Comparison of ENCODE assay signal across 8 cellular contexts in the genomic region with DNA sequence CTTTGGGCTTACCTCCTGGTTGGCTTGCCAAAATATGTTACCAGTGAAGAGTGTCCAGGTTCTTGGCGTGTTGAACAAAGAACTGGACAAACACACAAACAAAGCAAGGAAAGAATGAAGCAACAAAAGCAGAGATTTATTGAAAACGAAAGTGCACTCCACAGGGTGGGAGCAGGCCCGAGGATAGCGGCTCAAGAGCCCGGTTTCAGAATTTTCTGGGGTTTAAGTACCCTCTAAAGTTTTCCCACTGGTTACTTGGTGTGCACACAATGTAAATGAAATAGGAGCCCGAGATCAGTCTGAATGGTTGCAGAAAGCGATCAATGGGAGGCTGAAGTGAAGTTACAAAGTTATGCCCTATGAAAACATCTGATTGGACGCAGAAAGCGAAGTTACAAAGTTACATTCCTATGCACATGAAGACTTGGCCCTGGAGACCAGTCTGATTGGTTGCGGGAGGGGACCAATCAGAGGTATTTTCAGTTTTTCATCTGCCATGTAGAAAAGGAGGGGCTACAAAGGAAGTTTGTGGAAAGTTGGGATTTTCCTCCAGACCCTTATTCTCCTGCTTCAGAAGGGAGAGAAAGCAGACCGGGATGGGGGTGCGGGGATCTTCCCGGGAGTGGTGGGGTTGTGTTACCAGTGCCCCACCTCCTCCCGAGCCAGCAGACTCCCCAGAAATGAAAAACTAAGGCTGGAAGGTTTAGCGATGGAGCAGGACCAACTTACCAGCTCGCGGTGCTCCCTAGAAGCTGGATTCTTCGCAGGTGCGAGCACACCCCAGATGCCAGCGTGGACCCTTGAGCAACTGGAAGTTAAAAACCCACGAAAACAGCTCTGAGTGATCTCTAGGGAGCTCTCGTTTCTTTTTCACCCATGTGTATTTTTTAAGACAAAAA. TPM values are rescaled to one million over a fixed set of nuclear protein-coding genes. Genes with fewer than 3 reads are reported as not detected.
DNase-seq lines count a peak whose midpoint lies in the region; ATAC-seq lines count a peak whose summit lies in the region.

SLFN12 (minus strand) TSS at position 325 of the 899 bp plus-strand sequence. CDS start 9,472 bp downstream, outside the sequence.

- H3K4me3 ChIP-seq in ectodermal cell (ENCODE audit: insufficient read depth, low read depth, low read length) = peak within 1 kb of the TSS; percentile 11

- CTCF ChIA-PET in activated CD4-positive, alpha-beta T cell treated with anti-CD3 and anti-CD28 coated beads for 36 hours (lab: Charles Lee) = interaction anchor here (0.8 to 1.9 kb wide), 4 partner anchors 23 to 195 kb away, joined by 3 to 6 read pairs (median 4); no protein-coding TSS in a partner anchor

- H3K9me3 ChIP-seq in ectodermal cell (ENCODE audit: control insufficient read depth, low read length) = no peaks in the 10 kb centered on the region

- intact Hi-C loops in activated CD4-positive, alpha-beta T cell treated with anti-CD3 and anti-CD28 coated beads for 36 hours (cut with DNase I, micrococcal nuclease) = loop anchor here in 1 of 2 experiments (1.0 to 10.0 kb wide), 7 partner anchors 16 to 372 kb away; partner anchors contain the start of genes NLE1, SLFN11, SLFN12L and SLFN13

- ATAC-seq in GM19455 (IDR thresholded peaks at IDR 0.05; ENCODE audit: unreplicated experiment) (peak; percentile 64), HG03558 (IDR thresholded peaks at IDR 0.05; ENCODE audit: extremely low read depth, unreplicated experiment) (peak; percentile 63)
- peak; percentile 83 for ATAC-seq in activated CD4-positive, alpha-beta T cell treated with anti-CD3 and anti-CD28 coated beads for 36 hours
- ATAC-seq in stimulated activated naive CD8-positive, alpha-beta T cell treated with anti-CD3 and anti-CD28 coated beads, Interleukin-15, Interleukin-2, amounts not matched to agents 100 U/mL and 50 U/mL, for 24 hours = peak; percentile 61

- no peaks in the 10 kb centered on the region for H3K27me3 Mint-ChIP-seq in activated CD4-positive, alpha-beta T cell treated with anti-CD3 and anti-CD28 coated beads for 36 hours

- H3K27ac ChIP-seq in ectodermal cell (ENCODE audit: insufficient read depth, low read depth, low read length, poor library complexity, severe bottlenecking) = peak within 1 kb of the TSS; percentile 85

- peak; percentile 76 to 80 for DNase-seq in AML-193 (lab: John Stamatoyannopoulos, UW)
- DNase-seq in activated CD4-positive, alpha-beta T cell treated with anti-CD3 and anti-CD28 coated beads for 36 hours = peak; percentile 63
- peak; percentile 87 for DNase-seq in medulla oblongata (ENCODE audit: extremely low spot score)
- DNase-seq in stimulated activated naive CD8-positive, alpha-beta T cell treated with anti-CD3 and anti-CD28 coated beads, Interleukin-15, Interleukin-2, amounts not matched to agents 100 U/mL and 50 U/mL, for 24 hours = peak; percentile 49
- DNase-seq in NCI-H69 (lab: John Stamatoyannopoulos, UW) = no peak

- H3K4me1 Mint-ChIP-seq in activated CD4-positive, alpha-beta T cell treated with anti-CD3 and anti-CD28 coated beads for 36 hours = peaks cover 40% of the 10 kb centered on the region

- H3K9me3 Mint-ChIP-seq in activated CD4-positive, alpha-beta T cell treated with anti-CD3 and anti-CD28 coated beads for 36 hours (ENCODE audit: low read depth) = no peaks in the 10 kb centered on the region

- peak within 1 kb of the TSS; percentile 90 for H3K4me3 Mint-ChIP-seq in activated CD4-positive, alpha-beta T cell treated with anti-CD3 and anti-CD28 coated beads for 36 hours

- H3K4me1 ChIP-seq in ectodermal cell (ENCODE audit: control insufficient read depth, insufficient read depth, low read length) = peaks cover 5% of the 10 kb centered on the region

- WGBS in ectodermal cell, 2 experiments = 82 to 88% methylated on average over 22 of the region's 22 CpGs

- H3K27ac Mint-ChIP-seq in activated CD4-positive, alpha-beta T cell treated with anti-CD3 and anti-CD28 coated beads for 36 hours = peak within 1 kb of the TSS; percentile 98

- peaks cover 4% of the 10 kb centered on the region for H3K27me3 ChIP-seq in ectodermal cell (ENCODE audit: control insufficient read depth, insufficient read depth, low read length, poor library complexity, severe bottlenecking)

- no peaks in the 10 kb centered on the region for H3K36me3 ChIP-seq in ectodermal cell (ENCODE audit: control insufficient read depth, insufficient read depth, low read length)

- H3K36me3 Mint-ChIP-seq in activated CD4-positive, alpha-beta T cell treated with anti-CD3 and anti-CD28 coated beads for 36 hours (ENCODE audit: low read depth) = peaks cover 2% of the 10 kb centered on the region

- POLR2A ChIA-PET in activated CD4-positive, alpha-beta T cell treated with anti-CD3 and anti-CD28 coated beads for 36 hours (lab: Charles Lee) = interaction anchor here (1.7 kb wide), 1 partner anchor 59 kb away, joined by 7 read pairs; the partner anchor contains the start of gene SLFN11

RNA-seq across cellular contexts. Expression of gene SLFN12, which starts in this region (rescaled TPM):
- total RNA-seq in activated CD4-positive, alpha-beta T cell treated with anti-CD3 and anti-CD28 coated beads for 36 hours = 1 to 10 TPM; 5.4 TPM
- polyA plus RNA-seq in ectodermal cell (2013, experiment 1 of 4) = 5.9 TPM
- polyA plus RNA-seq in ectodermal cell (2013, experiment 2 of 4) = 3.9 TPM
- 2.1 TPM for polyA plus RNA-seq in ectodermal cell (2013, experiment 3 of 4)
- 2.8 TPM for polyA plus RNA-seq in ectodermal cell (2013, experiment 4 of 4)
